ENCODE assay signal across 8 cellular contexts in genomic region chr1:154419620-154420020, GRCh38. TPM values are rescaled to one million over a fixed set of nuclear protein-coding genes. Genes with fewer than 3 reads are reported as not detected.
DNase-seq lines count a peak whose midpoint lies in the region; ATAC-seq and TF ChIP-seq lines count a peak whose summit lies in the region.

No MANE protein-coding gene starts in this region.

- H3K4ac ChIP-seq in mesenchymal stem cell (ENCODE audit: low read depth in 1 of 2, low read length in 2 of 2) = peak overlapping the region; percentile 29 to 92

- H3K79me1 ChIP-seq in mesenchymal stem cell (replicated peaks; ENCODE audit: low read length, poor library complexity, severe bottlenecking) = peaks cover 8% of the 10 kb centered on the region

- WGBS in GM23248 (ENCODE audit: low coverage in 1 of 2, low lambda C conversion rate in 2 of 2, missing lambda C conversion rate in 2 of 2), 2 experiments = 2% methylated on average over 8 of the region's 8 CpGs
- WGBS in mesenchymal stem cell = 49% methylated on average over 8 of the region's 8 CpGs
- WGBS in transverse colon (ENCODE audit: low coverage in 1 of 2), 2 donors = 18 to 34% methylated on average over 2 to 8 of the region's 8 CpGs

- H3K27me3 ChIP-seq in GM23248 (replicated peaks; ENCODE audit: insufficient read depth) = no peaks in the 10 kb centered on the region
- no peaks in the 10 kb centered on the region for H3K27me3 ChIP-seq in mesenchymal stem cell (ENCODE audit: control insufficient read depth in 1 of 2, insufficient read depth in 1 of 2, low read length in 2 of 2)
- no peaks in the 10 kb centered on the region for H3K27me3 ChIP-seq in transverse colon

- H3K9me3 Mint-ChIP-seq in dendritic cell treated with granulocyte-macrophage colony-stimulating factor and Interleukin-4, amounts not matched to agents 40 ng/mL and 50 ng/mL, for 4 days = no peaks in the 10 kb centered on the region

- H3K36me3 ChIP-seq in GM23248 (ENCODE audit: low read depth) (no peaks in the 10 kb centered on the region), mesenchymal stem cell (ENCODE audit: control insufficient read depth in 1 of 2, insufficient read depth in 2 of 2, low read depth in 1 of 2, low read length in 2 of 2) (peaks cover 0 to 2% of the 10 kb centered on the region in 2 experiments), transverse colon (no peaks in the 10 kb centered on the region)

- H2AFZ ChIP-seq in GM23248 (no peak overlapping the region), mesenchymal stem cell (ENCODE audit: low read depth, low read length) (no peak overlapping the region)

- peak overlapping the region; percentile 71 to 95 for H3K18ac ChIP-seq in mesenchymal stem cell (ENCODE audit: low read depth in 1 of 2, low read length in 2 of 2)

- H3K4me2 ChIP-seq in GM23248 (ENCODE audit: unreplicated experiment) (peak overlapping the region; percentile 90), mesenchymal stem cell (ENCODE audit: low read length, poor library complexity, severe bottlenecking) (peak overlapping the region; percentile 47)

- peak overlapping the region; percentile 97 for H2AK5ac ChIP-seq in mesenchymal stem cell (ENCODE audit: low read length, severe bottlenecking)

- H3K4me3 Mint-ChIP-seq in dendritic cell treated with granulocyte-macrophage colony-stimulating factor and Interleukin-4, amounts not matched to agents 40 ng/mL and 50 ng/mL, for 4 days = peak overlapping the region; percentile 52

- in situ Hi-C loops in GM23248 (cut with MboI) = no loop called here
- in situ Hi-C loops in SK-MEL-5 (cut with HindIII; ENCODE audit: low pct_unique_long_range_greater_than_20kb, low sequenced_read_pairs) = no loop called here
- in situ Hi-C loops in transverse colon (cut with MboI; ENCODE audit: low pct_ligation_motif_present in 1 of 4, low pct_unique_long_range_greater_than_20kb in 1 of 4, low sequenced_read_pairs in 3 of 4) = no loop called here
- in situ Hi-C loops in KBM-7 (cut with MboI; ENCODE audit: low pct_unique_long_range_greater_than_20kb, low sequenced_read_pairs) = no loop called here

- H2BK120ac ChIP-seq in mesenchymal stem cell (ENCODE audit: low read depth, low read length) = peak overlapping the region; percentile 88

- peaks cover 96% of the 10 kb centered on the region for H3K4me1 Mint-ChIP-seq in dendritic cell treated with granulocyte-macrophage colony-stimulating factor and Interleukin-4, amounts not matched to agents 40 ng/mL and 50 ng/mL, for 4 days (ENCODE audit: low read depth)

- intact Hi-C loops in dendritic cell treated with granulocyte-macrophage colony-stimulating factor and Interleukin-4, amounts not matched to agents 40 ng/mL and 50 ng/mL, for 4 days (cut with micrococcal nuclease) = no loop called here
- intact Hi-C loops in transverse colon (cut with DNase I; ENCODE audit: low total_unique reads) = no loop called here

- H3K9ac ChIP-seq in GM23248 (peak overlapping the region; percentile 85), mesenchymal stem cell (ENCODE audit: low read length) (peak overlapping the region; percentile 90)

- H4K91ac ChIP-seq in mesenchymal stem cell (ENCODE audit: low read length) = peak overlapping the region; percentile 92

- no peaks in the 10 kb centered on the region for H3K79me2 ChIP-seq in GM23248 (ENCODE audit: insufficient read depth)

- TF ChIP-seq POLR2A in transverse colon (IDR thresholded peaks at IDR 0.05) = no peak

- peak overlapping the region; percentile 84 for H2BK5ac ChIP-seq in mesenchymal stem cell (ENCODE audit: low read depth, low read length, poor library complexity, severe bottlenecking)

- TF ChIP-seq EP300 in transverse colon (IDR thresholded peaks at IDR 0.05; ENCODE audit: low read depth) = no peak

- peak overlapping the region; percentile 87 for H4K8ac ChIP-seq in mesenchymal stem cell (ENCODE audit: low read length)

- peak overlapping the region; percentile 86 for H3K27ac Mint-ChIP-seq in dendritic cell treated with granulocyte-macrophage colony-stimulating factor and Interleukin-4, amounts not matched to agents 40 ng/mL and 50 ng/mL, for 4 days

- no peaks in the 10 kb centered on the region for H3K9me2 ChIP-seq in GM23248 (ENCODE audit: insufficient read depth)

- no peaks in the 10 kb centered on the region for H3K27me3 Mint-ChIP-seq in dendritic cell treated with granulocyte-macrophage colony-stimulating factor and Interleukin-4, amounts not matched to agents 40 ng/mL and 50 ng/mL, for 4 days

- H3K36me3 Mint-ChIP-seq in dendritic cell treated with granulocyte-macrophage colony-stimulating factor and Interleukin-4, amounts not matched to agents 40 ng/mL and 50 ng/mL, for 4 days (ENCODE audit: low read depth) = peaks cover 73% of the 10 kb centered on the region

- H3K4me1 ChIP-seq in GM23248 (ENCODE audit: insufficient read depth) (peaks cover 42% of the 10 kb centered on the region), mesenchymal stem cell (ENCODE audit: control insufficient read depth, insufficient read depth, low read depth, low read length) (peaks cover 47% of the 10 kb centered on the region), transverse colon (peaks cover 63 to 88% (median 74%) of the 10 kb centered on the region in 4 donors)

- peak overlapping the region in 1 of 2 experiments; percentile 90 for H3K23ac ChIP-seq in mesenchymal stem cell (ENCODE audit: low read length in 2 of 2)

- H3K14ac ChIP-seq in mesenchymal stem cell (ENCODE audit: low read length in 2 of 2) = no peak overlapping the region

- peak overlapping the region; percentile 98 for H2BK15ac ChIP-seq in mesenchymal stem cell (ENCODE audit: low read depth, poor library complexity, severe bottlenecking)

- H3K4me3 ChIP-seq in GM23248 = peak overlapping the region; percentile 51
- peak overlapping the region in 1 of 2 experiments; percentile 72 for H3K4me3 ChIP-seq in mesenchymal stem cell (ENCODE audit: insufficient read depth in 1 of 2, low read depth in 1 of 2, low read length in 2 of 2)
- peak overlapping the region in 1 of 4 donors; percentile 20 for H3K4me3 ChIP-seq in transverse colon

- peak overlapping the region; percentile 69 to 97 for H2BK12ac ChIP-seq in mesenchymal stem cell (ENCODE audit: low read length in 2 of 2)

- ATAC-seq in GM18498 (IDR thresholded peaks at IDR 0.05; ENCODE audit: unreplicated experiment) = no peak
- ATAC-seq in GM21825 (IDR thresholded peaks at IDR 0.05; ENCODE audit: unreplicated experiment) = no peak

- no peaks in the 10 kb centered on the region for H4K20me1 ChIP-seq in GM23248 (ENCODE audit: insufficient read depth)

- DNase-seq in GM23248 (peak; percentile 97), SK-MEL-5 (ENCODE audit: low read depth, low spot score) (peak; percentile 77), mesenchymal stem cell (peak; percentile 88), transverse colon (peak; percentile 79), KBM-7 (no peak)

- peaks cover 19% of the 10 kb centered on the region for H3F3A ChIP-seq in GM23248 (ENCODE audit: insufficient read depth)

- no peaks in the 10 kb centered on the region for H3K9me3 ChIP-seq in GM23248 (ENCODE audit: low read depth)
- H3K9me3 ChIP-seq in mesenchymal stem cell (ENCODE audit: control insufficient read depth, low read length) = no peaks in the 10 kb centered on the region
- no peaks in the 10 kb centered on the region for H3K9me3 ChIP-seq in transverse colon

- TF ChIP-seq CTCF in transverse colon (IDR thresholded peaks at IDR 0.05) = no peak

- H3K27ac ChIP-seq in GM23248 (peak overlapping the region; percentile 96), mesenchymal stem cell (ENCODE audit: low read length, poor library complexity, severe bottlenecking) (peak overlapping the region; percentile 93), transverse colon (peak overlapping the region; percentile 91 to 97 (median 92))

RNA-seq across cellular contexts. Expression of gene IL6R, which starts 14.5 kb away (rescaled TPM):
- 3.9 and 8.8 TPM in 2 replicates for total RNA-seq in GM23248 (2014; rRNA removed; shearing (Covaris generic))
- 1.3 and 2.1 TPM in 2 replicates for polyA plus RNA-seq in GM23248 (2016; fragmentation: Nextera tagmentation; extraction: Ambion mirVana)
- 423 and 449 TPM in 2 replicates for total RNA-seq in SK-MEL-5 (2014; rRNA removed; shearing (Covaris generic))
- 356 and 396 TPM in 2 replicates for polyA plus RNA-seq in SK-MEL-5 (2015; cell fraction: cytosol; rRNA removed)
- polyA plus RNA-seq in SK-MEL-5 (2015; cell fraction: nucleus; rRNA removed) = 73.7 and 89.0 TPM in 2 replicates
- 9.3 TPM for polyA plus RNA-seq in mesenchymal stem cell (2013, experiment 1 of 2)
- polyA plus RNA-seq in mesenchymal stem cell (2013, experiment 2 of 2) = 9.8 TPM
- total RNA-seq in transverse colon = 100 to 1,000 TPM in 1 of 4 donors, 10 to 100 TPM in 3; 10.7 to 107 (median 77.3) TPM
